1 cellular context compared by ENCODE assay signal in genomic region chr19:1412323-1412923, GRCh38.
TF ChIP-seq lines count a peak whose summit lies in the region.

No MANE protein-coding gene starts in this region.

TF ChIP-seq in HepG2, 621 proteins besides CTCF, POLR2A, EP300 and RAD21:
- TF ChIP-seq ZNF484 (CRISPR knock-in tag; IDR thresholded peaks at IDR 0.05; ENCODE audit: borderline replicate concordance, low read depth) (no peak), SKIL (CRISPR knock-in tag; IDR thresholded peaks at IDR 0.05; ENCODE audit: borderline replicate concordance) (no peak), NFYC (CRISPR knock-in tag; IDR thresholded peaks at IDR 0.05) (no peak), SMYD3 (CRISPR knock-in tag; IDR thresholded peaks at IDR 0.05) (no peak), MTERF4 (CRISPR knock-in tag; IDR thresholded peaks at IDR 0.05) (no peak), SMC3 (IDR thresholded peaks at IDR 0.05; ENCODE audit: low read length) (no peak), ZNF746 (CRISPR knock-in tag; IDR thresholded peaks at IDR 0.05) (no peak), ZNF251 (CRISPR knock-in tag; IDR thresholded peaks at IDR 0.05) (no peak), RBFOX2 (IDR thresholded peaks at IDR 0.05; ENCODE audit: low read depth, low read length) (peak; percentile 40; the same call in 1 of the 2 replicates), AGO2 (optimal IDR thresholded peaks at IDR 0.05; ENCODE audit: low read depth, low read length) (peak; percentile 7)
